In the genomic region with DNA sequence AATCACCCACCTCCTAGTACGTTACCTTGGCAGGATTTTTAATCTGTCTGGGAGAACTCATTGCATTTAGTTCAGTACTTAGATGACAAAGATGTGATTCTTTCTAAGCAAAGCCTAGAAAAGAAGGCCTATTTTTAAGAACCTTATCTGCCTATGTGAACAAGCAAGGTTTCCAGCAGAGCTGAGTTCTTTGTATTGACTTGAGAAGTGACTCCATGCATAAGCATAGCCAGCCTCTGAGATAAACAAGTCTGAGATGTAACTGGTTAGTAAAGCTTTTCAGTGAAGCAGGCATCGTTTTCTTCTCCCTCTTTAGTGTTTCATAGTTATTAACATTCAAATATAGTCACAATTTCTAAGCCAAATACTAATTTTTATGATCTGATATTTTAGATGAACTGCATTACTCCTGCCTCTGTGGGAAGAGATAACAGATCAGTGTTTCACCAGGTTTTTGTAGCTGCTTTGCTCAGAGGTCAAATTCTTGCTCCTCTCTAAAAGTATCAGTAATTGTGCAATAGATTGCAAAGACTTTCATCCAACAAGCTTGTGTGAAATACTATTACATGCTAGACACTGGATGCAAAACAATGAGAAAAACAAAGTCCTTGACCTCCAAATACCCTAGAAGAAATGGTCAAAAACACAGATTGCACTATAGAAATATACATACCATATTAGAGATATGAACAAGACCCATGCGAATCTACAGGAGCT, we compare ENCODE assay signal across 20 cellular contexts.
DNase-seq lines count a peak whose midpoint lies in the region; ATAC-seq and TF ChIP-seq lines count a peak whose summit lies in the region.
"Had no signal": no experiment of that assay in that cellular context is flagged by ENCODE, and none has a peak within 500 bp of the region (broad histone marks: within the 10 kb centered on the region; RNA-seq: fewer than 3 reads in every experiment).

No MANE protein-coding gene starts in this region.

- no CpG with 5 or more reads among the region's 3 CpGs for WGBS in IMR-90 (ENCODE audit: extremely low coverage in 2 of 2, insufficient read length in 1 of 2), 2 experiments
- WGBS in neuronal stem cell (ENCODE audit: extremely low coverage in 2 of 2, insufficient read length in 2 of 2, insufficient replicate concordance in 1 of 2), 2 donors = no CpG with 5 or more reads among the region's 3 CpGs

- CTCF ChIA-PET in IMR-90 (lab: Yijun Ruan, JAX) = interaction anchor here (0.9 to 1.0 kb wide), 2 partner anchors 27 to 28 kb away, joined by 3 read pairs; no protein-coding TSS in a partner anchor

- BruUV-seq in IMR-90 (replicated peaks; lab: Mats Ljungman, UMichigan) = no TSS peak

- no peak overlapping the region for H4K91ac ChIP-seq in IMR-90 (ENCODE audit: insufficient read depth, low read depth, low read length)
- H4K91ac ChIP-seq in neuronal stem cell (ENCODE audit: low read depth, low read length, poor library complexity) = no peak overlapping the region

- no peak overlapping the region for H2BK20ac ChIP-seq in IMR-90 (ENCODE audit: low read depth, low read length)

- H3K27me3 ChIP-seq in IMR-90 (ENCODE audit: control insufficient read depth, insufficient read depth, low read length) (no peaks in the 10 kb centered on the region; the same call in 1 of the 2 replicates), iPS-20b (ENCODE audit: insufficient read depth, low read length) (no peaks in the 10 kb centered on the region), neuronal stem cell (ENCODE audit: control insufficient read depth in 3 of 3, insufficient read depth in 3 of 3, low read depth in 1 of 3, low read length in 3 of 3) (no peaks in the 10 kb centered on the region)

- H2BK5ac ChIP-seq in IMR-90 (ENCODE audit: low read depth, low read length, poor library complexity, severe bottlenecking) = no peak overlapping the region
- no peak overlapping the region for H2BK5ac ChIP-seq in neuronal stem cell (ENCODE audit: low read length)

- H4K5ac ChIP-seq in IMR-90 (ENCODE audit: low read depth, low read length) = no peak overlapping the region

- no peak overlapping the region for H3K56ac ChIP-seq in IMR-90 (ENCODE audit: extremely low read depth, insufficient read depth, low read length)

- no peak overlapping the region for H2BK15ac ChIP-seq in IMR-90 (ENCODE audit: low read depth, low read length)
- no peak overlapping the region for H2BK15ac ChIP-seq in neuronal stem cell (ENCODE audit: low read length)

- no peaks in the 10 kb centered on the region for H3K79me1 ChIP-seq in IMR-90 (ENCODE audit: low read depth in 1 of 2, low read length in 2 of 2)
- H3K79me1 ChIP-seq in neuronal stem cell (ENCODE audit: low read depth, low read length) = no peaks in the 10 kb centered on the region

- H2AK9ac ChIP-seq in IMR-90 (replicated peaks; ENCODE audit: low read depth, low read length, poor library complexity) = no peak overlapping the region

- H2BK120ac ChIP-seq in IMR-90 (ENCODE audit: low read depth, low read length) = no peak overlapping the region
- H2BK120ac ChIP-seq in neuronal stem cell (ENCODE audit: low read depth, low read length) = no peak overlapping the region

- H3K36me3 ChIP-seq in IMR-90 (ENCODE audit: control insufficient read depth, insufficient read depth, low read length) (no peaks in the 10 kb centered on the region), iPS-20b (ENCODE audit: insufficient read depth, low read depth, low read length) (no peaks in the 10 kb centered on the region), neuronal stem cell (replicated peaks in 1 of 2; ENCODE audit: control insufficient read depth in 2 of 2, insufficient read depth in 2 of 2, low read length in 2 of 2) (no peaks in the 10 kb centered on the region)

- H3K27ac ChIP-seq in IMR-90 (ENCODE audit: insufficient read depth, low read length) = no peak overlapping the region
- H3K27ac ChIP-seq in iPS-20b (ENCODE audit: low read length) = peak overlapping the region; percentile 3
- no peak overlapping the region for H3K27ac ChIP-seq in neuronal stem cell (replicated peaks; ENCODE audit: low read length)
- H3K27ac ChIP-seq: RWPE1 had no signal

- dilution Hi-C loops in IMR-90 (cut with HindIII; ENCODE audit: low sequenced_read_pairs, unreplicated experiment) = no loop called here

- H3K9ac ChIP-seq in IMR-90 (ENCODE audit: low read depth, low read length) (no peak overlapping the region), iPS-20b (ENCODE audit: low read depth, low read length) (no peak overlapping the region; the same call in 1 of the 2 replicates), neuronal stem cell (ENCODE audit: low read depth, low read length, poor library complexity) (no peak overlapping the region)

- H3K4me2 ChIP-seq in IMR-90 (ENCODE audit: low read depth, low read length) = no peak overlapping the region
- no peak overlapping the region for H3K4me2 ChIP-seq in neuronal stem cell (ENCODE audit: insufficient read depth, low read length, poor library complexity, severe bottlenecking)

- no peak overlapping the region for H3K4ac ChIP-seq in IMR-90 (ENCODE audit: low read depth, low read length)
- no peak overlapping the region for H3K4ac ChIP-seq in neuronal stem cell (ENCODE audit: low read length)

- ATAC-seq in IMR-90 (ENCODE audit: low read depth) = no peak
- no peak for ATAC-seq in HG03108 (IDR thresholded peaks at IDR 0.05; ENCODE audit: unreplicated experiment)
- ATAC-seq: PC-3, SK-N-SH treated with all-trans-retinoic acid at 6 μM for 48 hours had no signal

- H3K4me3 ChIP-seq in IMR-90 (ENCODE audit: insufficient read depth, low read depth, low read length) (no peak overlapping the region), choroid plexus epithelial cell (ENCODE audit: low read depth, low read length) (no peak overlapping the region), iPS-20b (ENCODE audit: low read length) (no peak overlapping the region), neuronal stem cell (ENCODE audit: low read length in 2 of 2) (no peak overlapping the region)

- H3K14ac ChIP-seq in IMR-90 (replicated peaks; ENCODE audit: low read depth, low read length) (no peak overlapping the region), neuronal stem cell (ENCODE audit: low read length) (no peak overlapping the region)

- DNase-seq in IMR-90 (no peak), choroid plexus epithelial cell (ENCODE audit: low read depth) (peak; percentile 77), neuronal stem cell (ENCODE audit: low spot score) (no peak), retina (no peak), NCI-H2196 (lab: John Stamatoyannopoulos, UW; ENCODE audit: unreplicated experiment) (no peak), OCI-M2 (lab: John Stamatoyannopoulos, UW; ENCODE audit: unreplicated experiment) (no peak)
- DNase-seq: ACHN; C1 segment of cervical spinal cord; CD8-positive, alpha-beta memory T cell; DMS53; EL; GOT3; NCI-H1105; NCI-H2081; PC-3; SIG-M5 had no signal

- H3K9me1 ChIP-seq in IMR-90 (ENCODE audit: insufficient read depth, low read length) = no peaks in the 10 kb centered on the region

- H3K23ac ChIP-seq in IMR-90 (ENCODE audit: low read depth, low read length) = no peak overlapping the region
- no peak overlapping the region for H3K23ac ChIP-seq in neuronal stem cell (ENCODE audit: low read depth, low read length, poor library complexity)

- H2BK12ac ChIP-seq in neuronal stem cell (ENCODE audit: low read length) = no peak overlapping the region

- no peaks in the 10 kb centered on the region for H4K20me1 ChIP-seq in IMR-90 (ENCODE audit: insufficient read depth, low read length)

- POLR2A ChIA-PET in IMR-90 (lab: Charles Lee; ENCODE audit: unreplicated experiment) = no interaction called here

- H3K9me3 ChIP-seq in IMR-90 (ENCODE audit: control insufficient read depth, insufficient read depth, low read length) (no peaks in the 10 kb centered on the region), iPS-20b (ENCODE audit: insufficient read depth, low read depth, low read length) (peaks cover 2% of the 10 kb centered on the region; the same call in 1 of the 2 replicates), neuronal stem cell (replicated peaks in 1 of 2; ENCODE audit: control insufficient read depth in 2 of 2, insufficient read depth in 1 of 2, low read depth in 1 of 2, low read length in 2 of 2) (no peaks in the 10 kb centered on the region)

- H3K4me1 ChIP-seq in IMR-90 (ENCODE audit: control insufficient read depth, insufficient read depth, low read length) (no peaks in the 10 kb centered on the region), iPS-20b (ENCODE audit: insufficient read depth, low read length) (peaks cover 17% of the 10 kb centered on the region; the same call in 1 of the 2 replicates), neuronal stem cell (ENCODE audit: control insufficient read depth in 2 of 2, insufficient read depth in 1 of 2, low read depth in 1 of 2, low read length in 2 of 2) (peaks cover 0 to 10% of the 10 kb centered on the region in 2 donors)

- intact Hi-C loops in IMR-90 (cut with micrococcal nuclease) = loop anchor here (5.0 kb wide), 1 partner anchor 204 kb away; no protein-coding TSS in a partner anchor

- no peak for TF ChIP-seq CTCF in IMR-90 (conservative IDR thresholded peaks at IDR 0.05; ENCODE audit: low read depth, low read length)
- TF ChIP-seq CTCF in choroid plexus epithelial cell (conservative IDR thresholded peaks at IDR 0.05; ENCODE audit: low read depth, low read length) = no peak

- TF ChIP-seq POLR2A in IMR-90 (IDR thresholded peaks at IDR 0.05; ENCODE audit: low read depth, low read length) = no peak

- in situ Hi-C loops in IMR-90 (cut with MboI; ENCODE audit: low sequenced_read_pairs) = no loop called here

- H2AFZ ChIP-seq in IMR-90 (replicated peaks; ENCODE audit: low read length, poor library complexity) (no peak overlapping the region), neuronal stem cell (ENCODE audit: low read length) (peak overlapping the region; percentile 72)

- H4K8ac ChIP-seq in IMR-90 (ENCODE audit: low read depth in 2 of 2, low read length in 2 of 2) (no peak overlapping the region), neuronal stem cell (ENCODE audit: low read depth, low read length) (no peak overlapping the region)

- H3K18ac ChIP-seq in IMR-90 (ENCODE audit: low read depth, low read length) (no peak overlapping the region), neuronal stem cell (ENCODE audit: low read length) (no peak overlapping the region)

- no peak overlapping the region for H2AK5ac ChIP-seq in IMR-90 (ENCODE audit: low read depth, low read length)
- no peak overlapping the region for H2AK5ac ChIP-seq in neuronal stem cell (ENCODE audit: low read depth, low read length)

- no peak for TF ChIP-seq RAD21 in IMR-90 (IDR thresholded peaks at IDR 0.05; ENCODE audit: low read length)

TF ChIP-seq in IMR-90, 13 proteins besides CTCF, POLR2A, EP300 and RAD21:
- peak; percentile 62; the same call in 1 of the 2 replicates for TF ChIP-seq CEBPB (IDR thresholded peaks at IDR 0.05; ENCODE audit: low read depth, low read length)
- TF ChIP-seq MAFK (IDR thresholded peaks at IDR 0.05; ENCODE audit: low read depth, low read length) = no peak
